15 cellular contexts compared by ENCODE assay signal in genomic region chr13:114279146-114279545, GRCh38. TPM values are rescaled to one million over a fixed set of nuclear protein-coding genes. Genes with fewer than 3 reads are reported as not detected.
A peak's percentile ranks its signal among the peaks of the same experiment; 100 is the strongest.
DNase-seq lines count a peak whose midpoint lies in the region; ATAC-seq, FAIRE-seq and TF ChIP-seq lines count a peak whose summit lies in the region.
"Had no signal": no experiment of that assay in that cellular context is flagged by ENCODE, and none has a peak within 500 bp of the region (broad histone marks: within the 10 kb centered on the region; RNA-seq: fewer than 3 reads in every experiment).

No MANE protein-coding gene starts in this region.

- CTCF ChIA-PET in activated naive CD4-positive, alpha-beta T cell treated with anti-CD3 and anti-CD28 coated beads for 36 hours (lab: Charles Lee), result interaction anchor here (0.8 to 1.3 kb wide), 4 partner anchors 30 to 60 kb away, joined by 3 to 4 read pairs (median 3); partner anchors contain the start of gene CDC16
- CTCF ChIA-PET in Panc1 (lab: Charles Lee), result no interaction called here
- CTCF ChIA-PET in K562 (lab: Yijun Ruan, JAX; ENCODE audit: low intra/inter-chr PET ratio), result no interaction called here

- TF ChIP-seq RAD21 in K562 (CRISPR knock-in tag; conservative IDR thresholded peaks at IDR 0.05 in 1 of 2, IDR thresholded peaks at IDR 0.05 in 1 of 2), result no peak

- H3K4me1 ChIP-seq in Panc1 (ENCODE audit: control insufficient read depth, insufficient read depth, low read length) (peaks cover 16% of the 10 kb centered on the region), K562 (replicated peaks in 1 of 2; ENCODE audit: control insufficient read depth in 2 of 2, insufficient read depth in 2 of 2, low read length in 2 of 2) (peaks cover 29 to 35% of the 10 kb centered on the region in 2 experiments), smooth muscle cell (ENCODE audit: low read depth) (peaks cover 20% of the 10 kb centered on the region)

- TF ChIP-seq POLR2A in K562 (conservative IDR thresholded peaks at IDR 0.05), result no peak

- H3K36me3 ChIP-seq in Panc1 (ENCODE audit: control insufficient read depth, insufficient read depth, low read length) (no peaks in the 10 kb centered on the region; the same call in 1 of the 2 replicates), K562 (ENCODE audit: control insufficient read depth, insufficient read depth, low read length) (peaks cover 51% of the 10 kb centered on the region; the same call in 2 of the 3 replicates), smooth muscle cell (ENCODE audit: low read depth) (no peaks in the 10 kb centered on the region)
- H3K36me3 ChIP-seq: vagina had no signal

- H3K27me3 ChIP-seq in Panc1 (ENCODE audit: control insufficient read depth, insufficient read depth, low read length) (no peaks in the 10 kb centered on the region), K562 (ENCODE audit: control insufficient read depth in 2 of 2, insufficient read depth in 2 of 2, low read length in 2 of 2) (no peaks in the 10 kb centered on the region), smooth muscle cell (ENCODE audit: low read depth) (no peaks in the 10 kb centered on the region)
- H3K27me3 ChIP-seq: gastrocnemius medialis, vagina had no signal

- TF ChIP-seq EP300 in K562 (IDR thresholded peaks at IDR 0.05; ENCODE audit: low read length), result no peak

- H3K27ac ChIP-seq in Panc1 (ENCODE audit: low read length), result peak overlapping the region; percentile 77
- peak overlapping the region; percentile 99 for H3K27ac ChIP-seq in K562 (ENCODE audit: extremely low read depth, low read depth, low read length)
- H3K27ac ChIP-seq in smooth muscle cell (ENCODE audit: low read depth), result peak overlapping the region; percentile 99
- H3K27ac ChIP-seq: vagina had no signal

- H3K4me3 ChIP-seq in Panc1 (ENCODE audit: low read depth in 2 of 2, low read length in 2 of 2), result no peak overlapping the region
- no peak overlapping the region for H3K4me3 ChIP-seq in K562
- no peak overlapping the region for H3K4me3 ChIP-seq in smooth muscle cell
- H3K4me3 ChIP-seq: gastrocnemius medialis, vagina had no signal

- no peaks in the 10 kb centered on the region; the same call in 1 of the 2 replicates for H4K20me1 ChIP-seq in K562 (replicated peaks; ENCODE audit: control insufficient read depth, insufficient read depth, low read length)
- peaks cover 4% of the 10 kb centered on the region for H4K20me1 ChIP-seq in smooth muscle cell (ENCODE audit: low read depth)

- H3K27me3 Mint-ChIP-seq in activated naive CD4-positive, alpha-beta T cell treated with anti-CD3 and anti-CD28 coated beads for 36 hours (ENCODE audit: low read depth), result no peaks in the 10 kb centered on the region

- H2AFZ ChIP-seq in K562 (ENCODE audit: low read depth, low read length) (peak overlapping the region; percentile 99), smooth muscle cell (ENCODE audit: low read depth) (no peak overlapping the region)

- H3K9ac ChIP-seq in K562 (ENCODE audit: insufficient read depth in 1 of 2, low read depth in 2 of 2, low read length in 2 of 2) (peak overlapping the region in 1 of 2 experiments; percentile 96; a peak in 2 of 4 replicates), smooth muscle cell (ENCODE audit: low read depth) (no peak overlapping the region)

- H3K9me3 Mint-ChIP-seq in activated naive CD4-positive, alpha-beta T cell treated with anti-CD3 and anti-CD28 coated beads for 36 hours, result no peaks in the 10 kb centered on the region

- ATAC-seq in Panc1 (no peak), K562 (no peak; the same call in 2 of the 3 replicates)
- ATAC-seq: gastrocnemius medialis had no signal

- POLR2A ChIA-PET in Panc1 (lab: Charles Lee), result no interaction called here
- POLR2A ChIA-PET in K562 (lab: Yijun Ruan, JAX), result interaction anchor here (0.8 to 1.7 kb wide), 6 partner anchors 10 to 27 kb away, joined by 3 to 10 read pairs (median 3); no protein-coding TSS in a partner anchor

- peak overlapping the region; percentile 98 for H3K27ac Mint-ChIP-seq in activated naive CD4-positive, alpha-beta T cell treated with anti-CD3 and anti-CD28 coated beads for 36 hours

- 7% methylated on average over 4 of the region's 4 CpGs for WGBS in K562 (ENCODE audit: insufficient coverage, low coverage, missing lambda C conversion rate)
- 89% methylated on average over 4 of the region's 4 CpGs for WGBS in smooth muscle cell (ENCODE audit: low lambda C conversion rate)

- H3K79me2 ChIP-seq in K562 (ENCODE audit: control insufficient read depth, insufficient read depth, low read length), result peaks cover 28% of the 10 kb centered on the region
- peaks cover 20% of the 10 kb centered on the region for H3K79me2 ChIP-seq in smooth muscle cell (ENCODE audit: low read depth)

- H3K4me3 Mint-ChIP-seq in activated naive CD4-positive, alpha-beta T cell treated with anti-CD3 and anti-CD28 coated beads for 36 hours, result no peak overlapping the region

- no peak for TF ChIP-seq CTCF in Panc1 (IDR thresholded peaks at IDR 0.05)
- TF ChIP-seq CTCF in K562 (IDR thresholded peaks at IDR 0.05 in 2 of 3, conservative IDR thresholded peaks at IDR 0.05 in 1 of 3; ENCODE audit: insufficient read depth in 2 of 3, low read depth in 1 of 3, low read length in 3 of 3), result no peak
- no peak for TF ChIP-seq CTCF in smooth muscle cell (IDR thresholded peaks at IDR 0.05; ENCODE audit: borderline replicate concordance, insufficient read depth, poor library complexity, severe bottlenecking)

- H3K9me3 ChIP-seq in Panc1 (ENCODE audit: control insufficient read depth, insufficient read depth, low read depth, low read length) (no peaks in the 10 kb centered on the region), K562 (replicated peaks; ENCODE audit: control insufficient read depth, insufficient read depth, low read depth, low read length) (no peaks in the 10 kb centered on the region), smooth muscle cell (replicated peaks; ENCODE audit: low read depth) (no peaks in the 10 kb centered on the region)
- H3K9me3 ChIP-seq: gastrocnemius medialis, vagina had no signal

- peak; percentile 79 for FAIRE-seq in K562 (lab: Jason Lieb, UNC)
- FAIRE-seq: kidney had no signal

- H3K36me3 Mint-ChIP-seq in activated naive CD4-positive, alpha-beta T cell treated with anti-CD3 and anti-CD28 coated beads for 36 hours (ENCODE audit: low read depth), result peaks cover 18% of the 10 kb centered on the region

- in situ Hi-C loops in Panc1 (cut with HindIII; ENCODE audit: low pct_unique_long_range_greater_than_20kb, low sequenced_read_pairs) (no loop called here), K562 (cut with MboI) (no loop called here)

- no peak for DNase-seq in activated naive CD4-positive, alpha-beta T cell treated with anti-CD3 and anti-CD28 coated beads for 36 hours
- DNase-seq in activated naive CD4-positive, alpha-beta T cell (lab: John Stamatoyannopoulos, UW), result no peak
- no peak for DNase-seq in Panc1 (ENCODE audit: low read depth, low spot score)
- peak in 3 of 4 experiments; percentile 18 to 71 (median 47) for DNase-seq in K562 (ENCODE audit: extremely low read depth in 1 of 4, low spot score in 3 of 4)
- DNase-seq in smooth muscle cell (lab: John Stamatoyannopoulos, UW; ENCODE audit: unreplicated experiment), result no peak
- DNase-seq in NCI-H2107 treated with DMSO at 0.1 percent for 48 hours (lab: John Stamatoyannopoulos, UW; ENCODE audit: unreplicated experiment), result no peak
- DNase-seq in epidermal melanocyte (ENCODE audit: insufficient read length, low spot score), result no peak
- no peak for DNase-seq in EL
- DNase-seq: DMS53, gastrocnemius medialis, kidney, NCI-H1092, NCI-H2227 treated with DMSO at 0.1 percent for 48 hours, retina had no signal

- peaks cover 18% of the 10 kb centered on the region for H3F3A ChIP-seq in smooth muscle cell (ENCODE audit: low read depth)

- H3K4me1 Mint-ChIP-seq in activated naive CD4-positive, alpha-beta T cell treated with anti-CD3 and anti-CD28 coated beads for 36 hours (ENCODE audit: low read depth), result peaks cover 37% of the 10 kb centered on the region

- no TSS peak for BruUV-seq in Panc1 (replicated peaks; lab: Mats Ljungman, UMichigan)
- BruUV-seq in K562 (replicated peaks; lab: Mats Ljungman, UMichigan), result no TSS peak

- intact Hi-C loops in activated naive CD4-positive, alpha-beta T cell treated with anti-CD3 and anti-CD28 coated beads for 36 hours (cut with micrococcal nuclease), result no loop called here
- intact Hi-C loops in Panc1 (cut with micrococcal nuclease; ENCODE audit: unreplicated experiment) (no loop called here), K562 (cut with micrococcal nuclease) (no loop called here)

- H3K4me2 ChIP-seq in K562 (ENCODE audit: insufficient read depth, low read length) (peak overlapping the region; percentile 69), smooth muscle cell (no peak overlapping the region)

- H3K9me1 ChIP-seq in K562 (ENCODE audit: control insufficient read depth, insufficient read depth, low read length), result no peaks in the 10 kb centered on the region

RNA-seq across cellular contexts. Expression of gene UPF3A, which starts 2.3 kb away (rescaled TPM):
- total RNA-seq in activated naive CD4-positive, alpha-beta T cell treated with anti-CD3 and anti-CD28 coated beads for 36 hours, result 10 to 100 TPM; 36.9 to 38.7 TPM
- total RNA-seq in Panc1 (2021; ENCODE audit: unreplicated experiment) (36.3 TPM), K562 (2014; rRNA removed) (36.2 and 57.8 TPM in 2 replicates), K562 (2014; rRNA removed; fragmentation: Illumina TruSeq; extraction: Trizol) (39.1 and 40.5 TPM in 2 replicates), K562 (2015; rRNA removed; fragmentation: Illumina TruSeq; extraction: Trizol) (44.2 and 48.2 TPM in 2 replicates), K562 (2021) (36.0 and 40.9 TPM in 2 replicates), smooth muscle cell (22.4 and 26.1 TPM in 2 replicates)
- polyA plus RNA-seq in Panc1 (2012; ENCODE audit: insufficient read length), result 39.3 TPM
- 115 and 227 TPM in 2 replicates for total RNA-seq in K562 (2011; cell fraction: chromatin; rRNA removed; ENCODE audit: low replicate concordance)
- total RNA-seq in K562 (2011; cell fraction: nucleolus; rRNA removed), result 74.5 and 80.1 TPM in 2 replicates
- total RNA-seq in K562 (2011; cell fraction: nucleoplasm; rRNA removed), result 135 and 213 TPM in 2 replicates
- polyA plus RNA-seq in K562 (2011; rRNA removed) (56.7 and 59.9 TPM in 2 replicates), K562 (2014; fragmentation: Illumina TruSeq; extraction: Trizol) (56.1 and 64.8 TPM in 2 replicates), K562 (2014; fragmentation: Nextera tagmentation; extraction: Ambion mirVana) (10 to 100 TPM; 15.6 to 17.5 TPM), K562 (2014; rRNA removed) (64.1 and 76.5 TPM in 2 replicates), smooth muscle cell (34.1 and 46.6 TPM in 2 replicates)
- 27.1 and 32.5 TPM in 2 replicates for polyA plus RNA-seq in K562 (2011; cell fraction: cytosol; rRNA removed)
- 97.8 and 111 TPM in 2 replicates for polyA plus RNA-seq in K562 (2011; cell fraction: nucleus; rRNA removed)
- 50.7 and 62.2 TPM in 2 replicates for polyA plus RNA-seq in K562 (2012)
- 27.1 and 29.9 TPM in 2 replicates for polyA minus RNA-seq in K562 (2011; rRNA and poly(A)+ RNA removed)
- 13.0 and 14.2 TPM in 2 replicates for polyA minus RNA-seq in K562 (2011; cell fraction: cytosol; rRNA and poly(A)+ RNA removed)
- 38.2 and 48.3 TPM in 2 replicates for polyA minus RNA-seq in K562 (2011; cell fraction: nucleus; rRNA and poly(A)+ RNA removed)

RNA-seq across cellular contexts. Expression of gene CHAMP1, which starts 35.2 kb away (rescaled TPM):
- 10 to 100 TPM; 50.6 to 52.6 TPM for total RNA-seq in activated naive CD4-positive, alpha-beta T cell treated with anti-CD3 and anti-CD28 coated beads for 36 hours
- total RNA-seq in Panc1 (2021; ENCODE audit: unreplicated experiment) (15.3 TPM), K562 (2014; rRNA removed) (15.3 and 16.6 TPM in 2 replicates), K562 (2014; rRNA removed; fragmentation: Illumina TruSeq; extraction: Trizol) (14.2 and 14.6 TPM in 2 replicates), K562 (2015; rRNA removed; fragmentation: Illumina TruSeq; extraction: Trizol) (11.7 and 13.4 TPM in 2 replicates), K562 (2021) (30.8 and 32.4 TPM in 2 replicates), smooth muscle cell (12.0 and 20.6 TPM in 2 replicates)
- 8.2 TPM for polyA plus RNA-seq in Panc1 (2012; ENCODE audit: insufficient read length)
- 20.2 and 38.7 TPM in 2 replicates for total RNA-seq in K562 (2011; cell fraction: chromatin; rRNA removed; ENCODE audit: low replicate concordance)
- 11.8 and 13.4 TPM in 2 replicates for total RNA-seq in K562 (2011; cell fraction: nucleolus; rRNA removed)
- 25.7 and 37.6 TPM in 2 replicates for total RNA-seq in K562 (2011; cell fraction: nucleoplasm; rRNA removed)
- polyA plus RNA-seq in K562 (2011; rRNA removed) (17.3 and 24.2 TPM in 2 replicates), K562 (2014; fragmentation: Illumina TruSeq; extraction: Trizol) (35.8 and 40.6 TPM in 2 replicates), K562 (2014; fragmentation: Nextera tagmentation; extraction: Ambion mirVana) (under 1 TPM; 0.70 to 0.84 TPM), K562 (2014; rRNA removed) (21.7 and 26.7 TPM in 2 replicates), smooth muscle cell (10.6 and 12.1 TPM in 2 replicates)
- polyA plus RNA-seq in K562 (2011; cell fraction: cytosol; rRNA removed), result 30.1 and 30.3 TPM in 2 replicates
- 18.4 and 22.0 TPM in 2 replicates for polyA plus RNA-seq in K562 (2011; cell fraction: nucleus; rRNA removed)
- 21.9 and 24.0 TPM in 2 replicates for polyA plus RNA-seq in K562 (2012)
- polyA minus RNA-seq in K562 (2011; rRNA and poly(A)+ RNA removed), result 14.3 and 17.2 TPM in 2 replicates
- polyA minus RNA-seq in K562 (2011; cell fraction: cytosol; rRNA and poly(A)+ RNA removed), result 14.4 and 16.6 TPM in 2 replicates
- polyA minus RNA-seq in K562 (2011; cell fraction: nucleus; rRNA and poly(A)+ RNA removed), result 12.0 and 13.0 TPM in 2 replicates

RNA-seq across cellular contexts. Expression of gene CDC16, which starts 44.4 kb away (rescaled TPM):
- 10 to 100 TPM; 67.2 to 69.5 TPM for total RNA-seq in activated naive CD4-positive, alpha-beta T cell treated with anti-CD3 and anti-CD28 coated beads for 36 hours
- total RNA-seq in Panc1 (2021; ENCODE audit: unreplicated experiment) (51.8 TPM), K562 (2014; rRNA removed) (26.4 and 28.2 TPM in 2 replicates), K562 (2014; rRNA removed; fragmentation: Illumina TruSeq; extraction: Trizol) (51.6 and 58.7 TPM in 2 replicates), K562 (2015; rRNA removed; fragmentation: Illumina TruSeq; extraction: Trizol) (46.9 and 48.5 TPM in 2 replicates), K562 (2021) (54.0 and 59.7 TPM in 2 replicates), smooth muscle cell (43.8 and 60.7 TPM in 2 replicates)
- polyA plus RNA-seq in Panc1 (2012; ENCODE audit: insufficient read length), result 33.9 TPM
- 144 and 291 TPM in 2 replicates for total RNA-seq in K562 (2011; cell fraction: chromatin; rRNA removed; ENCODE audit: low replicate concordance)
- total RNA-seq in K562 (2011; cell fraction: nucleolus; rRNA removed), result 66.0 and 82.0 TPM in 2 replicates
- total RNA-seq in K562 (2011; cell fraction: nucleoplasm; rRNA removed), result 130 and 163 TPM in 2 replicates
- polyA plus RNA-seq in K562 (2011; rRNA removed) (101 and 102 TPM in 2 replicates), K562 (2014; fragmentation: Illumina TruSeq; extraction: Trizol) (65.7 and 70.2 TPM in 2 replicates), K562 (2014; fragmentation: Nextera tagmentation; extraction: Ambion mirVana) (10 to 100 TPM; 23.2 to 29.8 TPM), K562 (2014; rRNA removed) (67.6 and 68.0 TPM in 2 replicates), smooth muscle cell (31.5 and 51.0 TPM in 2 replicates)
- 28.9 and 36.2 TPM in 2 replicates for polyA plus RNA-seq in K562 (2011; cell fraction: cytosol; rRNA removed)
- 171 and 301 TPM in 2 replicates for polyA plus RNA-seq in K562 (2011; cell fraction: nucleus; rRNA removed)
- 44.2 and 83.9 TPM in 2 replicates for polyA plus RNA-seq in K562 (2012)
- polyA minus RNA-seq in K562 (2011; rRNA and poly(A)+ RNA removed), result 82.2 and 103 TPM in 2 replicates
- polyA minus RNA-seq in K562 (2011; cell fraction: cytosol; rRNA and poly(A)+ RNA removed), result 28.1 and 34.2 TPM in 2 replicates
- polyA minus RNA-seq in K562 (2011; cell fraction: nucleus; rRNA and poly(A)+ RNA removed), result 72.6 and 131 TPM in 2 replicates

Comparison
In these comparisons a context has a peak if more than half of its experiments do, and no peak if none do; other contexts are left out.
1. DNase-seq: peak in K562 (3 of 4); none in activated naive CD4-positive, alpha-beta T cell treated with anti-CD3 and anti-CD28 coated beads for 36 hours (single experiment), activated naive CD4-positive, alpha-beta T cell (0 of 4), Panc1 (single experiment), smooth muscle cell (single experiment), NCI-H2107 treated with DMSO at 0.1 percent for 48 hours (single experiment), epidermal melanocyte (single experiment) and EL (single experiment).
2. Peak in every context shown above with its lines, with median percentiles within 50 percentile points of each other: H3K27ac ChIP-seq.